ENCODE assay signal across 26 cellular contexts in the genomic region with DNA sequence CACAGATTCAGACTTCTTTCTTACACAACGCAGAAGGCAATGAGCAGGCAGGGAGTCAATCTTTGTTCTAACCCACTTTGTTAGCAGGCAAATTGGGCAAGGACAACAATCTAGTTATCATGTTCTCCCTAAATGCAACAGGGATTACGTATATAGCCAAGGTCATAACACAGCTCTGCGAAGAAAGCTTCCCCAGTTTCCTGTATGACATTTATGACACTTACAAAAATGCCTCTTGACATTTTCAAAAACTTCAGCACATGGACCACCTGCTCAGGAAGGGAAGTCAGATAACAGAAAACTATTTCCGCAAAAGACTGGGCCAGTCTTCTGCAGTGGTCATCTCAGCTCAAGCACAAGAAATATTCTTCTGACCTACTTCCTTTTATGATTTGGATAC.
DNase-seq lines count a peak whose midpoint lies in the region; ATAC-seq and TF ChIP-seq lines count a peak whose summit lies in the region.
"Had no signal": no experiment of that assay in that cellular context is flagged by ENCODE, and none has a peak within 500 bp of the region (broad histone marks: within the 10 kb centered on the region; RNA-seq: fewer than 3 reads in every experiment).

No MANE protein-coding gene starts in this region.

- no peaks in the 10 kb centered on the region for H3K27me3 ChIP-seq in heart right ventricle
- no peaks in the 10 kb centered on the region for H3K27me3 ChIP-seq in thymus (ENCODE audit: control insufficient read depth, insufficient read depth)
- H3K27me3 ChIP-seq: hepatocyte, pancreas, testis had no signal

- intact Hi-C loops in heart right ventricle (cut with DNase I), result loop anchor here in 5 of 10 donors (5.0 to 10.0 kb wide), 3 partner anchors 39 to 101 kb away; partner anchors contain the start of gene IRS1 (in 3 of the 5)
- intact Hi-C loops in left cardiac atrium (cut with DNase I), result no loop called here
- intact Hi-C loops in left ventricle myocardium superior (cut with micrococcal nuclease), result no loop called here

- peaks cover 0 to under 1% (median 0%) of the 10 kb centered on the region in 11 donors for H3K9me3 ChIP-seq in heart right ventricle
- no peaks in the 10 kb centered on the region for H3K9me3 ChIP-seq in thymus (ENCODE audit: control insufficient read depth)
- H3K9me3 ChIP-seq: pancreas, SK-N-SH, testis had no signal

- TF ChIP-seq CTCF in heart right ventricle (IDR thresholded peaks at IDR 0.05), result no peak

- DNase-seq in heart right ventricle (no peak), left cardiac atrium (no peak), NOMO-1 treated with DMSO at 0.1 percent for 48 hours (lab: John Stamatoyannopoulos, UW; ENCODE audit: unreplicated experiment) (peak; percentile 50), left ventricle myocardium superior (no peak), NCI-H510A (lab: John Stamatoyannopoulos, UW) (no peak), NCI-H128 (lab: John Stamatoyannopoulos, UW; ENCODE audit: unreplicated experiment) (no peak)
- DNase-seq: activated CD8-positive, alpha-beta T cell treated with anti-CD3 and anti-CD28 coated beads for 36 hours; activated naive CD4-positive, alpha-beta T cell treated with anti-CD3 and anti-CD28 coated beads for 36 hours; CD8-positive, alpha-beta memory T cell; foreskin melanocyte; H9; kidney glomerular epithelial cell; NCI-H1092 treated with DMSO at 0.1 percent for 48 hours; NCI-H187; pancreas; retina; SK-N-SH; stimulated activated CD4-positive, alpha-beta T cell treated with anti-CD3 and anti-CD28 coated beads, Interleukin-1b, Interleukin-23, amount 100 ng/mL, for 48 hours; T-helper 2 cell; testis had no signal

- no peaks in the 10 kb centered on the region for H3K36me3 ChIP-seq in heart right ventricle
- H3K36me3 ChIP-seq in thymus (ENCODE audit: control insufficient read depth, insufficient read depth), result no peaks in the 10 kb centered on the region
- H3K36me3 ChIP-seq: pancreas had no signal

- H3K4me3 ChIP-seq in heart right ventricle (no peak overlapping the region), thymus (ENCODE audit: low read length) (no peak overlapping the region)
- H3K4me3 ChIP-seq: GM12878, hepatocyte, pancreas, testis had no signal

- H3K27ac ChIP-seq in heart right ventricle (peak overlapping the region in 4 of 10 donors; percentile 11 to 27 (median 18)), thymus (ENCODE audit: low read depth) (peak overlapping the region; percentile 3)
- H3K27ac ChIP-seq: hepatocyte, pancreas, RWPE1, testis had no signal

- WGBS in heart right ventricle, 2 donors, result 18 to 29% methylated on average over 4 of the region's 4 CpGs
- 15% methylated on average over 4 of the region's 4 CpGs for WGBS in thymus

- ATAC-seq in heart right ventricle (peak in 7 of 8 donors; percentile 32 to 72 (median 55)), left cardiac atrium (no peak), left ventricle myocardium superior (peak; percentile 51), HG02623 (IDR thresholded peaks at IDR 0.05; ENCODE audit: unreplicated experiment) (no peak)
- ATAC-seq: activated CD8-positive, alpha-beta T cell treated with anti-CD3 and anti-CD28 coated beads for 36 hours; esophagus mucosa; GM12878; pancreas had no signal

- H3K4me1 ChIP-seq in heart right ventricle, result peaks cover 12 to 57% (median 35%) of the 10 kb centered on the region in 9 donors
- peaks cover 3% of the 10 kb centered on the region for H3K4me1 ChIP-seq in thymus (ENCODE audit: control insufficient read depth, insufficient read depth, low read length)
- H3K4me1 ChIP-seq: testis had no signal

Comparison
In these comparisons a context has a peak if more than half of its experiments do, and no peak if none do; other contexts are left out.
1. ATAC-seq: peak in heart right ventricle (7 of 8) and left ventricle myocardium superior (single experiment); none in left cardiac atrium (0 of 2) and HG02623 (single experiment).